In the genomic region with DNA sequence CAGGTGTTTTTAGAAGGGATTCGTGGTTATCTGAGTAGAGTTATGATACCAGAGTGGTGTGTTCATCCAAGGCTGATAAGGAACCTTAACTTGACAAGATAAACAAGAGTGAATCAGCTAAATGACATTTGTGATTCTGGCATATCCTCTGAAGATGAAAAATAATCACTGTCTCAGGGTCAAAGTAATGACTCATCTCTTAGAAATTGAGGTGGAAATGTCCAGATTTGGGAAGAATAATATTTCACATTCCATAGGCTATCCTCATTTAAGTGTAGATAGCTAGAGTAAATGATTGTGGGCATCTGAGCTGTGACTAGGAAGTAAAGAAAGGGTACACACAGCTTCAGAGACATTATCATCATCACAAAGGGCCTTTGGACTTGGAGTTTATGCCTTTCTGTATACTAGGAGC, we compare ENCODE assay signal across 21 cellular contexts.
A peak's percentile ranks its signal among the peaks of the same experiment; 100 is the strongest.
DNase-seq lines count a peak whose midpoint lies in the region; ATAC-seq and TF ChIP-seq lines count a peak whose summit lies in the region.
"Had no signal": no experiment of that assay in that cellular context is flagged by ENCODE, and none has a peak within 500 bp of the region (broad histone marks: within the 10 kb centered on the region; RNA-seq: fewer than 3 reads in every experiment).

No MANE protein-coding gene starts in this region.

- no peak overlapping the region for H3K4me3 ChIP-seq in esophagus muscularis mucosa
- no peak overlapping the region for H3K4me3 ChIP-seq in lower lobe of right lung
- H3K4me3 ChIP-seq: ascending aorta, gastrocnemius medialis, HAP-1, right atrium auricular region, upper lobe of left lung had no signal

- TF ChIP-seq POLR2A in esophagus muscularis mucosa (IDR thresholded peaks at IDR 0.05; ENCODE audit: low read depth), result no peak

- intact Hi-C loops in esophagus muscularis mucosa (cut with DNase I), result no loop called here
- intact Hi-C loops in lower lobe of right lung (cut with DNase I), result no loop called here

- no peak for TF ChIP-seq EP300 in esophagus muscularis mucosa (IDR thresholded peaks at IDR 0.05)

- no peaks in the 10 kb centered on the region for H3K9me3 Mint-ChIP-seq in mesothelial cell of epicardium
- H3K9me3 Mint-ChIP-seq: stimulated activated naive CD8-positive, alpha-beta T cell treated with anti-CD3 and anti-CD28 coated beads, Interleukin-15, amount 100 ng/mL, for 72 hours had no signal

- H3K27ac Mint-ChIP-seq in mesothelial cell of epicardium, result peak overlapping the region; percentile 84
- H3K27ac Mint-ChIP-seq: CD8-positive, alpha-beta memory T cell; endodermal cell had no signal

- no peak for ATAC-seq in HG02763 (IDR thresholded peaks at IDR 0.05; ENCODE audit: unreplicated experiment)
- no peak for ATAC-seq in lower lobe of right lung
- ATAC-seq: gastrocnemius medialis; stimulated activated naive CD8-positive, alpha-beta T cell treated with anti-CD3 and anti-CD28 coated beads, Interleukin-15, amount 100 ng/mL, for 72 hours had no signal

- in situ Hi-C loops in Caki2 (cut with HindIII; ENCODE audit: low pct_unique_long_range_greater_than_20kb, low sequenced_read_pairs), result loop anchor here (10.0 kb wide), 1 partner anchor 256 kb away; a partner anchor contains a TSS

- H3K27me3 Mint-ChIP-seq in mesothelial cell of epicardium (ENCODE audit: low read depth), result no peaks in the 10 kb centered on the region
- H3K27me3 Mint-ChIP-seq: CD8-positive, alpha-beta memory T cell; stimulated activated naive CD8-positive, alpha-beta T cell treated with anti-CD3 and anti-CD28 coated beads, Interleukin-15, amount 100 ng/mL, for 72 hours had no signal

- 63% methylated on average over 1 of the region's 1 CpG for WGBS in esophagus muscularis mucosa

- H3K4me1 Mint-ChIP-seq in mesothelial cell of epicardium, result peaks cover 45% of the 10 kb centered on the region
- H3K4me1 Mint-ChIP-seq: CD8-positive, alpha-beta memory T cell had no signal

- H3K4me3 Mint-ChIP-seq in mesothelial cell of epicardium, result no peak overlapping the region
- H3K4me3 Mint-ChIP-seq: CD8-positive, alpha-beta memory T cell; endodermal cell; stimulated activated naive CD8-positive, alpha-beta T cell treated with anti-CD3 and anti-CD28 coated beads, Interleukin-15, amount 100 ng/mL, for 72 hours had no signal

- no peaks in the 10 kb centered on the region for H3K36me3 Mint-ChIP-seq in mesothelial cell of epicardium
- H3K36me3 Mint-ChIP-seq: CD8-positive, alpha-beta memory T cell had no signal

- H3K4me1 ChIP-seq in esophagus muscularis mucosa (peaks cover 0 to 20% (median 11%) of the 10 kb centered on the region in 4 donors), lower lobe of right lung (no peaks in the 10 kb centered on the region)
- H3K4me1 ChIP-seq: gastrocnemius medialis, HAP-1, upper lobe of left lung had no signal

- TF ChIP-seq CTCF in mesothelial cell of epicardium (IDR thresholded peaks at IDR 0.05; ENCODE audit: unreplicated experiment) (no peak), esophagus muscularis mucosa (IDR thresholded peaks at IDR 0.05) (no peak), lower lobe of right lung (IDR thresholded peaks at IDR 0.05) (no peak)

- H3K27ac ChIP-seq in esophagus muscularis mucosa (replicated peaks in 1 of 4) (no peak overlapping the region), lower lobe of right lung (no peak overlapping the region)
- H3K27ac ChIP-seq: gastrocnemius medialis, neutrophil, right atrium auricular region, upper lobe of left lung had no signal

- H3K9me3 ChIP-seq in esophagus muscularis mucosa (no peaks in the 10 kb centered on the region), lower lobe of right lung (no peaks in the 10 kb centered on the region)
- H3K9me3 ChIP-seq: ascending aorta, gastrocnemius medialis, HAP-1, neutrophil, right atrium auricular region, upper lobe of left lung had no signal

- H3K27me3 ChIP-seq in esophagus muscularis mucosa, result no peaks in the 10 kb centered on the region
- H3K27me3 ChIP-seq in lower lobe of right lung (ENCODE audit: low read depth), result no peaks in the 10 kb centered on the region
- H3K27me3 ChIP-seq: ascending aorta, gastrocnemius medialis, neutrophil, right atrium auricular region, upper lobe of left lung had no signal

- H3K36me3 ChIP-seq in esophagus muscularis mucosa, result no peaks in the 10 kb centered on the region
- H3K36me3 ChIP-seq in lower lobe of right lung, result no peaks in the 10 kb centered on the region
- H3K36me3 ChIP-seq: ascending aorta, gastrocnemius medialis, HAP-1, neutrophil, right atrium auricular region, upper lobe of left lung had no signal

- peak; percentile 46 for DNase-seq in Caki2 (ENCODE audit: low read depth)
- DNase-seq in M059J (ENCODE audit: low read depth), result peak; percentile 58
- peak; percentile 6 for DNase-seq in dermis blood vessel endothelial cell
- no peak for DNase-seq in mesothelial cell of epicardium (ENCODE audit: low spot score in 2 of 2, unreplicated experiment in 2 of 2)
- no peak for DNase-seq in stimulated activated CD4-positive, alpha-beta T cell treated with anti-CD3 and anti-CD28 coated beads, Interleukin-2, amount 100 ng/mL, for 24 hours
- DNase-seq in esophagus muscularis mucosa (ENCODE audit: extremely low spot score), result no peak
- DNase-seq in lower lobe of right lung, result no peak
- DNase-seq: CD8-positive, alpha-beta memory T cell; endodermal cell; gastrocnemius medialis; NCI-H187; NCI-H446; Right ventricle myocardium superior; stimulated activated naive CD8-positive, alpha-beta T cell treated with anti-CD3 and anti-CD28 coated beads, Interleukin-15, amount 100 ng/mL, for 72 hours; T-helper 1 cell; upper lobe of left lung had no signal

Comparison
In these comparisons a context has a peak if more than half of its experiments do, and no peak if none do; other contexts are left out.
1. DNase-seq: peak in Caki2 (single experiment), M059J (single experiment) and dermis blood vessel endothelial cell (single experiment); none in mesothelial cell of epicardium (0 of 2), stimulated activated CD4-positive, alpha-beta T cell treated with anti-CD3 and anti-CD28 coated beads, Interleukin-2, amount 100 ng/mL, for 24 hours (0 of 2), esophagus muscularis mucosa (single experiment) and lower lobe of right lung (single experiment).